ENCODE assay signal across 23 cellular contexts in the genomic region with DNA sequence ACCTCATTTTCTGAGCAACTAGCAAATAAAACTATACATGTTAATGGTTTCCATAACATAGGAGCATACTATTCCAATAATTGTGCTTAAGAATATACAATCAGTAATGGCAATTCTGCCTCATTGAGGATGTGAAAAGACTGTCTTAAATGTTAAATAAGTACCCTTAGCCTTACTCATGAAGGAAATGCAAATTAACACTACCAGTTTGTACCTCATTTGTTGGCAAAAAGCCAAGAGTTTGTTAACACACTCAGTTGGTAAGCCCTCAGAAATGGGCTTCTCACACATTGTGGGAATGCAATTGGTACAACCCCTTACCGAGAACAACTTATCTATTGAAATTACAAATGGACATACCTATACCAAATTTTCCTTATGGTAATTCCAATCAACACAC.
"Had no signal": no experiment of that assay in that cellular context is flagged by ENCODE, and none has a peak within 500 bp of the region (broad histone marks: within the 10 kb centered on the region; RNA-seq: fewer than 3 reads in every experiment).

No MANE protein-coding gene starts in this region.

- FAIRE-seq: astrocyte, colon, urothelium cell line had no signal

- H3K4me1 ChIP-seq: adrenal gland, lower lobe of right lung, parathyroid adenoma, tibial nerve had no signal

- ATAC-seq: esophagus mucosa; left lobe of liver; lower lobe of right lung; mucosa of descending colon; right cardiac atrium; stimulated activated naive CD8-positive, alpha-beta T cell treated with anti-CD3 and anti-CD28 coated beads, Interleukin-15, amount 100 ng/mL, for 72 hours had no signal

- H3K27me3 ChIP-seq: adrenal gland, tibial nerve had no signal

- H3K9ac ChIP-seq: parathyroid adenoma had no signal

- H3K9me3 Mint-ChIP-seq: activated CD4-positive, alpha-beta T cell treated with anti-CD3 and anti-CD28 coated beads, Interleukin-2, amount 10 ng/mL, durations not matched to agents 7 days and 5 days; central memory CD8-positive, alpha-beta T cell had no signal

- H3K79me2 ChIP-seq: parathyroid adenoma had no signal

- H3K4me3 ChIP-seq: adrenal gland, lower lobe of right lung, mucosa of descending colon, tibial nerve had no signal

- H3K4me1 Mint-ChIP-seq: nephron progenitor cell had no signal

- H3K27ac ChIP-seq: adrenal gland, lower lobe of right lung, parathyroid adenoma, tibial nerve had no signal

- DNase-seq: activated CD4-positive, alpha-beta T cell treated with anti-CD3 and anti-CD28 coated beads, Interleukin-2, amount 10 ng/mL, durations not matched to agents 7 days and 5 days; activated CD4-positive, CD25-positive, alpha-beta regulatory T cell treated with anti-CD3 and anti-CD28 coated beads, Interleukin-2, amount 50 U/mL, for 72 hours; activated gamma-delta T cell treated with Interleukin-2 at 50 U/mL for 16 hours; activated T-cell treated with anti-CD3 and anti-CD28 coated beads, Interleukin-2, amount 50 U/mL, for 1 hour; adrenal gland; effector memory CD4-positive, alpha-beta T cell; foreskin melanocyte; lower lobe of right lung; mesendoderm; mucosa of descending colon; nephron progenitor cell; right cardiac atrium; stimulated activated CD4-positive, alpha-beta T cell treated with anti-CD3 and anti-CD28 coated beads, Interleukin-1b, Interleukin-23, amount 100 ng/mL, for 48 hours; stimulated activated naive CD8-positive, alpha-beta T cell treated with anti-CD3 and anti-CD28 coated beads, Interleukin-15, amount 100 ng/mL, for 72 hours had no signal

- H3K27ac Mint-ChIP-seq: activated CD4-positive, alpha-beta T cell treated with anti-CD3 and anti-CD28 coated beads, Interleukin-2, amount 10 ng/mL, durations not matched to agents 7 days and 5 days; nephron progenitor cell; stimulated activated naive CD8-positive, alpha-beta T cell treated with anti-CD3 and anti-CD28 coated beads, Interleukin-15, amount 100 ng/mL, for 72 hours had no signal

- H3K4me3 Mint-ChIP-seq: activated CD4-positive, alpha-beta T cell treated with anti-CD3 and anti-CD28 coated beads, Interleukin-2, amount 10 ng/mL, durations not matched to agents 7 days and 5 days; activated naive CD4-positive, alpha-beta T cell treated with anti-CD3 and anti-CD28 coated beads, Interleukin-2, amount 50 U/mL, for 24 hours; central memory CD8-positive, alpha-beta T cell; nephron progenitor cell; stimulated activated naive CD8-positive, alpha-beta T cell treated with anti-CD3 and anti-CD28 coated beads, Interleukin-15, amount 100 ng/mL, for 72 hours had no signal

- H3K27me3 Mint-ChIP-seq: activated CD4-positive, alpha-beta T cell treated with anti-CD3 and anti-CD28 coated beads, Interleukin-2, amount 10 ng/mL, durations not matched to agents 7 days and 5 days; activated naive CD4-positive, alpha-beta T cell treated with anti-CD3 and anti-CD28 coated beads, Interleukin-2, amount 50 U/mL, for 24 hours; central memory CD8-positive, alpha-beta T cell; stimulated activated naive CD8-positive, alpha-beta T cell treated with anti-CD3 and anti-CD28 coated beads, Interleukin-15, amount 100 ng/mL, for 72 hours had no signal

- H3K9me3 ChIP-seq: adrenal gland, lower lobe of right lung, mucosa of descending colon, tibial nerve had no signal

- H3K36me3 ChIP-seq: adrenal gland, lower lobe of right lung, tibial nerve had no signal

- H2AFZ ChIP-seq: parathyroid adenoma had no signal
